ENCODE assay signal across 14 cellular contexts in genomic region chr5:139473105-139473504, GRCh38. TPM values are rescaled to one million over a fixed set of nuclear protein-coding genes. Genes with fewer than 3 reads are reported as not detected.
DNase-seq lines count a peak whose midpoint lies in the region; ATAC-seq and TF ChIP-seq lines count a peak whose summit lies in the region.
"Had no signal": no experiment of that assay in that cellular context is flagged by ENCODE, and none has a peak within 500 bp of the region (broad histone marks: within the 10 kb centered on the region; RNA-seq: fewer than 3 reads in every experiment).

No MANE protein-coding gene starts in this region.

- CTCF ChIA-PET in activated CD4-positive, alpha-beta T cell treated with anti-CD3 and anti-CD28 coated beads, Interleukin-2, amount 10 ng/mL, durations not matched to agents 7 days and 5 days (lab: Charles Lee): interaction anchor here (0.8 to 3.2 kb wide), 2 partner anchors 11 to 41 kb away, joined by 4 to 9 read pairs; partner anchors contain the start of gene ECSCR

- no peaks in the 10 kb centered on the region for H3K27me3 Mint-ChIP-seq in activated CD4-positive, alpha-beta T cell treated with anti-CD3 and anti-CD28 coated beads, Interleukin-2, amount 10 ng/mL, durations not matched to agents 7 days and 5 days

- no peak for ATAC-seq in HG03342 (IDR thresholded peaks at IDR 0.05; ENCODE audit: unreplicated experiment)
- ATAC-seq: PC-3 had no signal

- no peak overlapping the region for H3K4me3 Mint-ChIP-seq in activated CD4-positive, alpha-beta T cell treated with anti-CD3 and anti-CD28 coated beads, Interleukin-2, amount 10 ng/mL, durations not matched to agents 7 days and 5 days

- no peak for TF ChIP-seq POLR2A in stomach (IDR thresholded peaks at IDR 0.05)

- intact Hi-C loops in stomach (cut with DNase I; ENCODE audit: low total_unique reads): no loop called here

- H3K27ac ChIP-seq in stomach: peak overlapping the region in 4 of 5 donors; percentile 19 to 62 (median 44)

- TF ChIP-seq CTCF in astrocyte of the spinal cord (IDR thresholded peaks at IDR 0.05; ENCODE audit: low read depth, low read length): no peak
- TF ChIP-seq CTCF in stomach (IDR thresholded peaks at IDR 0.05): no peak

- in situ Hi-C loops in astrocyte of the spinal cord (cut with HindIII; ENCODE audit: low sequenced_read_pairs): no loop called here

- H3K4me3 ChIP-seq in astrocyte of the spinal cord (ENCODE audit: low read depth, low read length): no peak overlapping the region
- H3K4me3 ChIP-seq in stomach: no peak overlapping the region

- peaks cover 0 to 47% (median 19%) of the 10 kb centered on the region in 4 donors for H3K4me1 ChIP-seq in stomach

- no peaks in the 10 kb centered on the region for H3K9me3 ChIP-seq in stomach

- 77 to 91% (median 81%) methylated on average over 3 to 8 of the region's 8 CpGs for WGBS in stomach, 5 donors

- POLR2A ChIA-PET in activated CD4-positive, alpha-beta T cell treated with anti-CD3 and anti-CD28 coated beads, Interleukin-2, amount 10 ng/mL, durations not matched to agents 7 days and 5 days (lab: Charles Lee): interaction anchor here (0.5 kb wide), 1 partner anchor 37 kb away, joined by 6 read pairs; no protein-coding TSS in a partner anchor

- no peaks in the 10 kb centered on the region for H3K9me3 Mint-ChIP-seq in activated CD4-positive, alpha-beta T cell treated with anti-CD3 and anti-CD28 coated beads, Interleukin-2, amount 10 ng/mL, durations not matched to agents 7 days and 5 days

- DNase-seq in activated CD4-positive, alpha-beta T cell treated with anti-CD3 and anti-CD28 coated beads, Interleukin-2, amount 10 ng/mL, durations not matched to agents 7 days and 5 days: no peak
- no peak for DNase-seq in activated CD4-positive, alpha-beta T cell treated with anti-CD3 and anti-CD28 coated beads for 1 hour
- DNase-seq in astrocyte of the spinal cord (ENCODE audit: low read depth, low spot score): peak; percentile 35
- peak; percentile 84 for DNase-seq in iPS-NIHi11 (ENCODE audit: low spot score)
- no peak for DNase-seq in stomach
- DNase-seq in NCI-H748 (lab: John Stamatoyannopoulos, UW; ENCODE audit: unreplicated experiment): no peak
- DNase-seq in SKM-1 treated with dmso at 0.1 percent for 144 hours (lab: John Stamatoyannopoulos, UW; ENCODE audit: unreplicated experiment): no peak
- DNase-seq: foreskin melanocyte, NCI-H1436, PC-3 had no signal

- H3K4me1 Mint-ChIP-seq in activated CD4-positive, alpha-beta T cell treated with anti-CD3 and anti-CD28 coated beads, Interleukin-2, amount 10 ng/mL, durations not matched to agents 7 days and 5 days: peaks cover 90% of the 10 kb centered on the region

- H3K36me3 Mint-ChIP-seq in activated CD4-positive, alpha-beta T cell treated with anti-CD3 and anti-CD28 coated beads, Interleukin-2, amount 10 ng/mL, durations not matched to agents 7 days and 5 days (ENCODE audit: low read depth): peaks cover 40% of the 10 kb centered on the region

- peaks cover 3 to 33% (median 27%) of the 10 kb centered on the region in 4 donors for H3K36me3 ChIP-seq in stomach

- TF ChIP-seq EP300 in stomach (IDR thresholded peaks at IDR 0.05): no peak

- H3K27me3 ChIP-seq in stomach: no peaks in the 10 kb centered on the region

- peak overlapping the region; percentile 78 for H3K27ac Mint-ChIP-seq in activated CD4-positive, alpha-beta T cell treated with anti-CD3 and anti-CD28 coated beads, Interleukin-2, amount 10 ng/mL, durations not matched to agents 7 days and 5 days

RNA-seq across cellular contexts. Expression of gene SMIM33, which starts 2.3 kb away (rescaled TPM):
- total RNA-seq in activated CD4-positive, alpha-beta T cell treated with anti-CD3 and anti-CD28 coated beads, Interleukin-2, amount 10 ng/mL, durations not matched to agents 7 days and 5 days: 1 to 10 TPM; 1.1 to 1.2 TPM
- under 1 TPM in 1 of 5 donors, not detected in 4; 0.87 TPM for total RNA-seq in stomach
- under 1 TPM in 2 of 3 donors, not detected in 1; 0.13 to 0.46 TPM for polyA plus RNA-seq in stomach
- total RNA-seq: A673, Daoy, PC-3, temporal lobe had no signal

RNA-seq across cellular contexts. Expression of gene STING1, which starts 9.5 kb away (rescaled TPM):
- total RNA-seq in activated CD4-positive, alpha-beta T cell treated with anti-CD3 and anti-CD28 coated beads, Interleukin-2, amount 10 ng/mL, durations not matched to agents 7 days and 5 days: 100 to 1,000 TPM; 175 TPM
- 10 to 100 TPM in 3 of 5 donors, 1 to 10 TPM in 2; 6.1 to 16.2 (median 11.1) TPM for total RNA-seq in stomach
- 10 to 100 TPM in 2 of 3 donors, 1 to 10 TPM in 1; 8.8 to 23.7 (median 22.3) TPM for polyA plus RNA-seq in stomach

RNA-seq across cellular contexts. Expression of gene ECSCR, which starts 10.6 kb away (rescaled TPM):
- total RNA-seq in activated CD4-positive, alpha-beta T cell treated with anti-CD3 and anti-CD28 coated beads, Interleukin-2, amount 10 ng/mL, durations not matched to agents 7 days and 5 days: under 1 TPM; 0.45 to 0.73 TPM
- 10 to 100 TPM in 2 of 5 donors, 1 to 10 TPM in 1, not detected in 2; 7.3 to 15.2 (median 12.8) TPM for total RNA-seq in stomach
- polyA plus RNA-seq in stomach: 1 to 10 TPM; 5.4 to 10.0 (median 7.3) TPM

RNA-seq across cellular contexts. Expression of gene DNAJC18, which starts 33.8 kb away (rescaled TPM):
- 1 to 10 TPM; 4.5 to 6.8 TPM for total RNA-seq in activated CD4-positive, alpha-beta T cell treated with anti-CD3 and anti-CD28 coated beads, Interleukin-2, amount 10 ng/mL, durations not matched to agents 7 days and 5 days
- total RNA-seq in stomach: 10 to 100 TPM in 1 of 5 donors, 1 to 10 TPM in 1, under 1 TPM in 2, not detected in 1; under 0.01 to 12.1 (median 1.6) TPM
- polyA plus RNA-seq in stomach: 1 to 10 TPM; 1.8 to 4.1 (median 2.7) TPM

Comparison
In these comparisons a context has a peak if more than half of its experiments do, and no peak if none do; other contexts are left out.
1. DNase-seq: peak in astrocyte of the spinal cord (single experiment) and iPS-NIHi11 (single experiment); none in activated CD4-positive, alpha-beta T cell treated with anti-CD3 and anti-CD28 coated beads, Interleukin-2, amount 10 ng/mL, durations not matched to agents 7 days and 5 days (single experiment), activated CD4-positive, alpha-beta T cell treated with anti-CD3 and anti-CD28 coated beads for 1 hour (single experiment), stomach (single experiment), NCI-H748 (single experiment) and SKM-1 treated with dmso at 0.1 percent for 144 hours (single experiment).
2. RNA of gene STING1, which starts 9.5 kb away (total RNA-seq): 175 TPM in activated CD4-positive, alpha-beta T cell treated with anti-CD3 and anti-CD28 coated beads, Interleukin-2, amount 10 ng/mL, durations not matched to agents 7 days and 5 days; 6.1 to 16.2 TPM in stomach; every median in the first group is over 10 times any median in the second.